In the genomic region with DNA sequence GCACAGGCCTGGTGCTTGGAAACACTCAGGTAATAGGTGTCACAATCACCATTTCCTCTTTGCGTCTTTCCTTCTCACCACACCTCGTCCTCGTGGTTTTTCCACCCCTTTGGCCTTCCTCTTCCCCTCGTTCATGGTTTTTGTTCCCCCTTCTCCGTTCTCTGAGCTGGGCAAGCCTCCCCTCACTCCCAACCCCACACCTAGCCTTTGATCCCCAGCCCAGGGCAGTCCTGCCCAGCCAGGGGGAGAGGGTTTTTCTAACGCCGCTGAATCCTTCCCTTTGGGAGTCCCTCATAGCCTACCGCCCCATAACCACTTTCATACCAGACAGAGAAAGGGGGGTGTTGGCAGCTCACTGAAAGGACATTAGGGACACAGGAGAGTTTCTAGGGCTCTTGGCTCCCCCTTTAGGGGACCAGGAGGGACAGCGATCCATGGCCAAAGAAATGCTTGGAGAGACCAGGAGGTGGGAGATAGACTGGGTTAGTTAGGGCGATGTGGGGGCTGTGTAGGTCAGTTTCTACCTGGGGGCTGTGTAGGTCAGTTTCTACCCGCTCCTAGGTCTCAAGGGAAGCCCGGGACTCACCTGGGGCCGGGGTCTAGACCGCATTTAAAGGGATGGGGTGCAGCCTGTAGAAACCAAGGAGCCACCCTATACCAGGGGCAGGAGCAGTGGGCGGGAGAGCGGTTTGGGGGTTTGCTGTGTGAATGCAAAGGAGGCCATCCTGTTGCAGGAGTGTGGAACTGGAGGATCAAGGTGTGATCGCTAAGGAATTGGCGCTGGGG, we compare ENCODE assay signal across 1 cellular context.
TF ChIP-seq lines count a peak whose summit lies in the region.

No MANE protein-coding gene starts in this region.

TF ChIP-seq in SK-N-SH, 30 proteins besides CTCF, POLR2A, EP300 and RAD21 (continued from another document):
- TF ChIP-seq, protein P1, sequence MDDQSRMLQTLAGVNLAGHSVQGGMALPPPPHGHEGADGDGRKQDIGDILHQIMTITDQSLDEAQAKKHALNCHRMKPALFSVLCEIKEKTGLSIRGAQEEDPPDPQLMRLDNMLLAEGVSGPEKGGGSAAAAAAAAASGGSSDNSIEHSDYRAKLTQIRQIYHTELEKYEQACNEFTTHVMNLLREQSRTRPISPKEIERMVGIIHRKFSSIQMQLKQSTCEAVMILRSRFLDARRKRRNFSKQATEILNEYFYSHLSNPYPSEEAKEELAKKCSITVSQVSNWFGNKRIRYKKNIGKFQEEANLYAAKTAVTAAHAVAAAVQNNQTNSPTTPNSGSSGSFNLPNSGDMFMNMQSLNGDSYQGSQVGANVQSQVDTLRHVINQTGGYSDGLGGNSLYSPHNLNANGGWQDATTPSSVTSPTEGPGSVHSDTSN (IDR thresholded peaks at IDR 0.05), result no peak
- TF ChIP-seq, protein P2, sequence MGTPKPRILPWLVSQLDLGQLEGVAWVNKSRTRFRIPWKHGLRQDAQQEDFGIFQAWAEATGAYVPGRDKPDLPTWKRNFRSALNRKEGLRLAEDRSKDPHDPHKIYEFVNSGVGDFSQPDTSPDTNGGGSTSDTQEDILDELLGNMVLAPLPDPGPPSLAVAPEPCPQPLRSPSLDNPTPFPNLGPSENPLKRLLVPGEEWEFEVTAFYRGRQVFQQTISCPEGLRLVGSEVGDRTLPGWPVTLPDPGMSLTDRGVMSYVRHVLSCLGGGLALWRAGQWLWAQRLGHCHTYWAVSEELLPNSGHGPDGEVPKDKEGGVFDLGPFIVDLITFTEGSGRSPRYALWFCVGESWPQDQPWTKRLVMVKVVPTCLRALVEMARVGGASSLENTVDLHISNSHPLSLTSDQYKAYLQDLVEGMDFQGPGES (IDR thresholded peaks at IDR 0.05; ENCODE audit: low read depth, low read length), result no peak
- TF ChIP-seq RCOR1 (IDR thresholded peaks at IDR 0.05; ENCODE audit: low read length) (no peak), POLR2AphosphoS5 (IDR thresholded peaks at IDR 0.05; ENCODE audit: low read depth, low read length) (no peak), FOXM1 (IDR thresholded peaks at IDR 0.05; ENCODE audit: low read depth) (no peak), SMC3 (IDR thresholded peaks at IDR 0.05; ENCODE audit: low read depth, low read length) (peak; percentile 59)
